Comparison of ENCODE assay signal across 23 cellular contexts in the genomic region with DNA sequence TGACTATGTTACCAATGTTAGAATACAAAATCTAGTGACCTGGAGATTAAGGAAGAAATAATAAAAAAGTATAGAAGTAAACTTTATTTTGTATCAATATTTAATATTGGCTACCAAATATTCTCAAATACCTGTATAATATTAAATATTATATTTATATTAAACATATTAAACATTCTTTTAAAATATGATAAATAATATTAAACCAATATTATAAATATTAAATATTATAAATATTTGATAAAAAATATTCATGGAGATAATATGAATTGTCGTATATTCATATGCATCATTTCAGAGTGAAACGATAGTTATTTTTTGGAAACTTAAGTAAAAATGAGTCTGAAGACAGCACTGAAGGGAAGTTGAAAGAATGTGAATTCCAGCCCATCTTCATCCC.
DNase-seq lines count a peak whose midpoint lies in the region; ATAC-seq, FAIRE-seq and TF ChIP-seq lines count a peak whose summit lies in the region.
"Had no signal": no experiment of that assay in that cellular context is flagged by ENCODE, and none has a peak within 500 bp of the region (broad histone marks: within the 10 kb centered on the region; RNA-seq: fewer than 3 reads in every experiment).

No MANE protein-coding gene starts in this region.

- no peak for ATAC-seq in HG02870 (IDR thresholded peaks at IDR 0.05; ENCODE audit: unreplicated experiment)
- ATAC-seq: A549, GM12878, GM23338, HCT116 had no signal

- H3K4me1 ChIP-seq in kidney (ENCODE audit: control insufficient read depth in 1 of 2, insufficient read depth in 1 of 2, low read depth in 1 of 2, low read length in 2 of 2) = no peaks in the 10 kb centered on the region
- H3K4me1 ChIP-seq: A549, BE2C had no signal

- TF ChIP-seq CTCF in kidney (IDR thresholded peaks at IDR 0.05; ENCODE audit: borderline replicate concordance, extremely low read depth, insufficient read depth) (no peak), GM13976 (IDR thresholded peaks at IDR 0.05; ENCODE audit: borderline replicate concordance, control extremely low read depth, extremely low read depth, insufficient read depth, missing control alignments) (no peak)

- H3K36me3 ChIP-seq in kidney (ENCODE audit: control insufficient read depth in 1 of 2, insufficient read depth in 2 of 2, low read length in 2 of 2) = no peaks in the 10 kb centered on the region
- H3K36me3 ChIP-seq: BE2C; BLaER1 treated with 17β-estradiol and CSF1 and Interleukin-3, amounts not matched to agents 10 nM and 100 nM had no signal

- intact Hi-C loops in kidney (cut with DNase I) = no loop called here

- DNase-seq in RCC 7860 (ENCODE audit: low spot score) = no peak
- DNase-seq in kidney = no peak
- DNase-seq in stimulated activated CD4-positive, alpha-beta T cell treated with anti-CD3 and anti-CD28 coated beads, Interleukin-4, amount 100 ng/mL, for 1 hour = no peak
- DNase-seq in GM13976 (ENCODE audit: low spot score) = no peak
- no peak for DNase-seq in NCI-H1436 (lab: John Stamatoyannopoulos, UW)
- DNase-seq: ACHN; AML-193; BE2C; Calu3; CD4-positive, alpha-beta T cell; CD8-positive, alpha-beta memory T cell; COR-L47; DMS53; DMS79 treated with DMSO at 0.1 percent for 48 hours; H9 had no signal

- no peak overlapping the region for H3K9ac ChIP-seq in kidney (ENCODE audit: low read length in 2 of 2)
- H3K9ac ChIP-seq: BLaER1 treated with 17β-estradiol and CSF1 and Interleukin-3, amounts not matched to agents 10 nM and 100 nM had no signal

- no peak overlapping the region for H3K4me3 ChIP-seq in kidney (ENCODE audit: low read length in 2 of 2)
- H3K4me3 ChIP-seq: A549; BLaER1 treated with 17β-estradiol and CSF1 and Interleukin-3, amounts not matched to agents 10 nM and 100 nM; GM12878; GM23338 had no signal

- in situ Hi-C loops in GM13976 (cut with MboI; ENCODE audit: low sequenced_read_pairs, unreplicated experiment) = no loop called here

- H3K27ac ChIP-seq in kidney (ENCODE audit: low read depth in 2 of 2, low read length in 2 of 2) = no peak overlapping the region
- H3K27ac ChIP-seq: A549; BLaER1 treated with 17β-estradiol and CSF1 and Interleukin-3, amounts not matched to agents 10 nM and 100 nM had no signal

- no peaks in the 10 kb centered on the region for H3K9me3 ChIP-seq in kidney (ENCODE audit: control insufficient read depth in 1 of 2, low read length in 2 of 2)
- H3K9me3 ChIP-seq: A549; BE2C; BLaER1 treated with 17β-estradiol and CSF1 and Interleukin-3, amounts not matched to agents 10 nM and 100 nM had no signal

- peak; percentile 76 for FAIRE-seq in RCC 7860 (lab: Jason Lieb, UNC)
- peak; percentile 88 for FAIRE-seq in colon (lab: Jason Lieb, UNC)
- peak; percentile 90 for FAIRE-seq in kidney (lab: Jason Lieb, UNC)
- FAIRE-seq: A549, GM12878, GM18507 had no signal
